10 cellular contexts compared by ENCODE assay signal in the genomic region with DNA sequence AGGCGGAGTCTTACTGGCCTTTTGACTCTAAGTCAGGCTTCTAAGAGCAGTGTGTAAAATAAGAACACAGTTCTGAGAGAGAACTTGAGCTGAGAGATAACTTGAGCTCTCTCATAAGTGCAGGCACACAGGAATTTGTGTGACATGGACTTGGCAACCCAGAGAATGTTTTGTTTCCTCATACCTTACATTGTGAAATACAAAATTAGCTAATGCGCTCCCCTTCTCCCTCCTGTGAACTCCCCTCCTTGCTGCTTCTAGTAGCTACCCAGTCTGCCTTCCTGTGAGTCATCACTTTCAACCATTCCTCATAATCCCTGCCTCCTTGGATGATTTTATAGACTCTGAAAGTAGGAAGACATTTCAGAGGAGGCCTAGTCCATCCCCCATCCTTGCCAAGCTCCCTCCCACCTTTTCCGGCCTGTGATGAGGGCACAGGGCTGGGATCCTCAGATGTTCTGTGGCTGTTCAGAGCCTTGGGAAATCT. TPM values are rescaled to one million over a fixed set of nuclear protein-coding genes. Genes with fewer than 3 reads are reported as not detected.
DNase-seq lines count a peak whose midpoint lies in the region; ATAC-seq, FAIRE-seq and TF ChIP-seq lines count a peak whose summit lies in the region.
"Had no signal": no experiment of that assay in that cellular context is flagged by ENCODE, and none has a peak within 500 bp of the region (broad histone marks: within the 10 kb centered on the region; RNA-seq: fewer than 3 reads in every experiment).

No MANE protein-coding gene starts in this region.

- no peak for FAIRE-seq in A549 (lab: Jason Lieb, UNC)

- intact Hi-C loops in breast epithelium (cut with DNase I; ENCODE audit: low total_unique reads) = no loop called here
- intact Hi-C loops in right lobe of liver (cut with DNase I) = no loop called here

- H3K9me3 ChIP-seq in A549 (peaks cover 6% of the 10 kb centered on the region; the same call in 2 of the 3 replicates), breast epithelium (peaks cover 0 to 5% of the 10 kb centered on the region in 2 donors), right lobe of liver (no peaks in the 10 kb centered on the region)

- H3K27me3 ChIP-seq in breast epithelium = no peaks in the 10 kb centered on the region
- H3K27me3 ChIP-seq in right lobe of liver = no peaks in the 10 kb centered on the region
- H3K27me3 ChIP-seq: BLaER1 had no signal

- H3K4me1 ChIP-seq in A549 (peaks cover 11% of the 10 kb centered on the region), breast epithelium (no peaks in the 10 kb centered on the region), right lobe of liver (no peaks in the 10 kb centered on the region)
- H3K4me1 ChIP-seq: BLaER1 had no signal

- no peaks in the 10 kb centered on the region for H3K36me3 ChIP-seq in breast epithelium
- H3K36me3 ChIP-seq in right lobe of liver = no peaks in the 10 kb centered on the region
- H3K36me3 ChIP-seq: BLaER1 had no signal

- TF ChIP-seq CTCF in A549 (IDR thresholded peaks at IDR 0.05) (no peak), breast epithelium (IDR thresholded peaks at IDR 0.05) (no peak), right lobe of liver (IDR thresholded peaks at IDR 0.05) (no peak)

- 0 out of 5 replicates have a peak, but pooled peaks of 1 of the 2 experiments have one; percentile 22 for TF ChIP-seq RAD21 in A549 (conservative IDR thresholded peaks at IDR 0.05 in 1 of 2, IDR thresholded peaks at IDR 0.05 in 1 of 2)

- no peak for TF ChIP-seq EP300 in A549 (IDR thresholded peaks at IDR 0.05)

- TF ChIP-seq POLR2A in A549 (IDR thresholded peaks at IDR 0.05; ENCODE audit: low read length) (no peak), breast epithelium (IDR thresholded peaks at IDR 0.05) (no peak), right lobe of liver (IDR thresholded peaks at IDR 0.05) (no peak)

- H3K4me2 ChIP-seq in A549 = peak overlapping the region; percentile 13
- H3K4me2 ChIP-seq: BLaER1 had no signal

- H3K4me3 ChIP-seq in A549 = no peak overlapping the region
- no peak overlapping the region for H3K4me3 ChIP-seq in breast epithelium
- no peak overlapping the region for H3K4me3 ChIP-seq in right lobe of liver
- H3K4me3 ChIP-seq: BLaER1 had no signal

- peak; percentile 69 to 89 for DNase-seq in A549 (ENCODE audit: low read depth in 1 of 2, low spot score in 1 of 2)
- DNase-seq in Kasumi-1 (lab: John Stamatoyannopoulos, UW) = peak; percentile 70 to 75
- peak in 1 of 2 donors; percentile 69 for DNase-seq in breast epithelium (ENCODE audit: low spot score in 2 of 2)
- no peak for DNase-seq in right lobe of liver
- no peak for DNase-seq in activated T-cell treated with anti-CD3 and anti-CD28 coated beads, Interleukin-2, amount 50 U/mL, for 48 hours

- WGBS in A549 (ENCODE audit: missing lambda C conversion rate) = 59% methylated on average over 3 of the region's 3 CpGs
- 67% methylated on average over 3 of the region's 3 CpGs for WGBS in right lobe of liver (ENCODE audit: insufficient coverage, low coverage, low lambda C conversion rate, missing lambda C conversion rate)

- CTCF ChIA-PET in A549 (lab: Yijun Ruan, JAX) = interaction anchor here (0.7 kb wide), 4 partner anchors 26 to 96 kb away, joined by 3 to 4 read pairs (median 3); no protein-coding TSS in a partner anchor

- POLR2A ChIA-PET in A549 (lab: Yijun Ruan, JAX) = interaction anchor here (0.6 to 1.4 kb wide), 3 partner anchors 25 to 57 kb away, joined by 3 to 26 read pairs (median 3); a partner anchor contains a TSS

- ATAC-seq in A549 (peak; percentile 94 to 96), right lobe of liver (peak; percentile 39 to 95 (median 68)), HG03521 (IDR thresholded peaks at IDR 0.05; ENCODE audit: unreplicated experiment) (no peak), GM21367 (IDR thresholded peaks at IDR 0.05; ENCODE audit: unreplicated experiment) (no peak), HG03439 (IDR thresholded peaks at IDR 0.05; ENCODE audit: unreplicated experiment) (no peak)

- H3K27ac ChIP-seq in A549 (peak overlapping the region; percentile 52 to 88), breast epithelium (peak overlapping the region; percentile 89), right lobe of liver (no peak overlapping the region)
- H3K27ac ChIP-seq: BLaER1 had no signal

TF ChIP-seq in A549, 52 proteins besides CTCF, POLR2A, EP300 and RAD21:
- TF ChIP-seq ZNF302 (CRISPR knock-in tag; IDR thresholded peaks at IDR 0.05) (no peak), SMC3 (IDR thresholded peaks at IDR 0.05) (peak; percentile 24; the same call in 1 of the 3 replicates), CBX8 (IDR thresholded peaks at IDR 0.05) (no peak), JUNB (IDR thresholded peaks at IDR 0.05) (0 out of 2 replicates have a peak, but pooled peaks have one; percentile 41), TP53 (CRISPR knock-in tag; IDR thresholded peaks at IDR 0.05) (no peak), FOSL2 (IDR thresholded peaks at IDR 0.05) (no peak), FOSL2 (CRISPR knock-in tag; IDR thresholded peaks at IDR 0.05) (peak; percentile 87), ESRRA (IDR thresholded peaks at IDR 0.05; ENCODE audit: borderline replicate concordance, low read length) (no peak), JUN (IDR thresholded peaks at IDR 0.05) (peak; percentile 45 to 73; a peak in 2 of 5 replicates), CEBPB (IDR thresholded peaks at IDR 0.05) (peak; percentile 89 to 95), NR3C1 (IDR thresholded peaks at IDR 0.05) (no peak), FOXS1 (CRISPR knock-in tag; IDR thresholded peaks at IDR 0.05) (no peak), POLR2AphosphoS2 (conservative IDR thresholded peaks at IDR 0.05; ENCODE audit: low read length) (no peak), ZFP36 (IDR thresholded peaks at IDR 0.05; ENCODE audit: borderline replicate concordance, partially characterized antibody) (peak; percentile 79), EHMT2 (IDR thresholded peaks at IDR 0.05; ENCODE audit: low read depth) (no peak)
- TF ChIP-seq, protein P1, sequence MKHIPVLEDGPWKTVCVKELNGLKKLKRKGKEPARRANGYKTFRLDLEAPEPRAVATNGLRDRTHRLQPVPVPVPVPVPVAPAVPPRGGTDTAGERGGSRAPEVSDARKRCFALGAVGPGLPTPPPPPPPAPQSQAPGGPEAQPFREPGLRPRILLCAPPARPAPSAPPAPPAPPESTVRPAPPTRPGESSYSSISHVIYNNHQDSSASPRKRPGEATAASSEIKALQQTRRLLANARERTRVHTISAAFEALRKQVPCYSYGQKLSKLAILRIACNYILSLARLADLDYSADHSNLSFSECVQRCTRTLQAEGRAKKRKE (CRISPR knock-in tag; IDR thresholded peaks at IDR 0.05; ENCODE audit: low read depth) = no peak
- TF ChIP-seq, protein P2, sequence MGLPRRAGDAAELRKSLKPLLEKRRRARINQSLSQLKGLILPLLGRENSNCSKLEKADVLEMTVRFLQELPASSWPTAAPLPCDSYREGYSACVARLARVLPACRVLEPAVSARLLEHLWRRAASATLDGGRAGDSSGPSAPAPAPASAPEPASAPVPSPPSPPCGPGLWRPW (IDR thresholded peaks at IDR 0.05) = peak; percentile 96
- TF ChIP-seq, protein P3, sequence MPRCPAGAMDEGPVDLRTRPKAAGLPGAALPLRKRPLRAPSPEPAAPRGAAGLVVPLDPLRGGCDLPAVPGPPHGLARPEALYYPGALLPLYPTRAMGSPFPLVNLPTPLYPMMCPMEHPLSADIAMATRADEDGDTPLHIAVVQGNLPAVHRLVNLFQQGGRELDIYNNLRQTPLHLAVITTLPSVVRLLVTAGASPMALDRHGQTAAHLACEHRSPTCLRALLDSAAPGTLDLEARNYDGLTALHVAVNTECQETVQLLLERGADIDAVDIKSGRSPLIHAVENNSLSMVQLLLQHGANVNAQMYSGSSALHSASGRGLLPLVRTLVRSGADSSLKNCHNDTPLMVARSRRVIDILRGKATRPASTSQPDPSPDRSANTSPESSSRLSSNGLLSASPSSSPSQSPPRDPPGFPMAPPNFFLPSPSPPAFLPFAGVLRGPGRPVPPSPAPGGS (IDR thresholded peaks at IDR 0.05) = peak; percentile 56; the same call in 1 of the 3 replicates

RNA-seq across cellular contexts. Expression of a gene that starts 22.6 kb away (rescaled TPM):
- polyA plus RNA-seq in A549 (2011; rRNA removed) (0.01 TPM in 2 replicates), A549 (2017; fragmentation: RNase III; extraction: RNeasy Plus Mini Kit Qiagen cat#74134 plus additional on column Dnase treatment) (not detected in 3 replicates)
- polyA plus RNA-seq in A549 (2012; cell fraction: cytosol; rRNA removed) = 0.01 TPM in 1 of 2 replicates, not detected in the other
- 0.04 TPM in 1 of 2 replicates, not detected in the other for polyA plus RNA-seq in A549 (2012; cell fraction: nucleus; rRNA removed)
- polyA minus RNA-seq in A549 (2011; rRNA and poly(A)+ RNA removed) = 0.10 TPM in 1 of 2 replicates, not detected in the other
- total RNA-seq in breast epithelium (under 1 TPM in 2 of 3 donors, not detected in 1; 0.73 to 0.98 TPM), right lobe of liver (not detected)
- total RNA-seq: SK-MEL-5 had no signal

RNA-seq across cellular contexts. Expression of a gene that starts 27.0 kb away (rescaled TPM):
- polyA plus RNA-seq in A549 (2011; rRNA removed) = 23.0 and 33.1 TPM in 2 replicates
- polyA plus RNA-seq in A549 (2012; cell fraction: cytosol; rRNA removed) = 17.2 and 21.3 TPM in 2 replicates
- polyA plus RNA-seq in A549 (2012; cell fraction: nucleus; rRNA removed) = 54.8 and 76.8 TPM in 2 replicates
- 25.2 to 26.7 TPM (median 25.9 TPM) in 3 replicates for polyA plus RNA-seq in A549 (2017; fragmentation: RNase III; extraction: RNeasy Plus Mini Kit Qiagen cat#74134 plus additional on column Dnase treatment)
- 104 and 122 TPM in 2 replicates for polyA minus RNA-seq in A549 (2011; rRNA and poly(A)+ RNA removed)
- 10 to 100 TPM; 44.2 to 64.1 (median 53.1) TPM for total RNA-seq in breast epithelium
- 10 to 100 TPM; 17.3 to 29.3 (median 21.6) TPM for total RNA-seq in right lobe of liver

Comparison
In these comparisons a context has a peak if more than half of its experiments do, and no peak if none do; other contexts are left out.
1. ATAC-seq: peak in A549 (2 of 2) and right lobe of liver (4 of 4); none in HG03521 (single experiment), GM21367 (single experiment) and HG03439 (single experiment).
2. DNase-seq: peak in A549 (2 of 2) and Kasumi-1 (2 of 2); none in right lobe of liver (0 of 3) and activated T-cell treated with anti-CD3 and anti-CD28 coated beads, Interleukin-2, amount 50 U/mL, for 48 hours (0 of 2).
3. H3K27ac ChIP-seq: peak in A549 (2 of 2) and breast epithelium (2 of 2); none in right lobe of liver (0 of 3).